ENCODE assay signal across 1 cellular context in the genomic region with DNA sequence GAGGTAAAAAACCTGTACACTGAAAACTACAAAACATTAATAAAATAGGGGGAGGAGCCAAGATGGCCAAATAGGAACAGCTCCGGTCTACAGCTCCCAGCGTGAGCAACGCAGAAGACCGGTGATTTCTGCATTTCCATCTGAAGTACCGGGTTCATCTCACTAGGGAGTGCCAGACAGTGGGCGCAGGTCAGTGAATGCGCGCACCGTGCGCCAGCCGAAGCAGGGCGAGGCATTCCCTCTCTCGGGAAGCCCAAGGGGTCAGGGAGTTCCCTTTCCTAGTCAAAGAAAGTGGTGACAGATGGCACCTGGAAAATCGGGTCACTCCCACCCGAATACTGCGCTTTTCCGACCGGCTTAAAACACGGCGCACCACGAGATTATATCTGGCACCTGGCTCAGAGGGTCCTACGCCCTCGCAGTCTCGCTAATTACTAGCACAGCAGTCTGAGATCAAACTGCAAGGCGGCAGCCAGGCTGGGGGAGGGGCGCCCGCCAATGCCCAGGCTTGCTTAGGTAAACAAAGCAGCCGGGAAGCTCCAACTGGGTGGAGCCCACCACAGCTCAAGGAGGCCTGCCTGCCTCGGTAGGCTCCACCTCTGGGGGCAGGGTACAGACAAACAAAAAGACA.
TF ChIP-seq lines count a peak whose summit lies in the region.
"Not testable (repeated sequence)": the region's sequence is repeated elsewhere in the genome, so short reads cannot be mapped to it uniquely, and the experiment has no call there.

No MANE protein-coding gene starts in this region.

TF ChIP-seq in HepG2, 621 proteins besides CTCF, POLR2A, EP300 and RAD21 (continued from another document):
- TF ChIP-seq, protein P1, sequence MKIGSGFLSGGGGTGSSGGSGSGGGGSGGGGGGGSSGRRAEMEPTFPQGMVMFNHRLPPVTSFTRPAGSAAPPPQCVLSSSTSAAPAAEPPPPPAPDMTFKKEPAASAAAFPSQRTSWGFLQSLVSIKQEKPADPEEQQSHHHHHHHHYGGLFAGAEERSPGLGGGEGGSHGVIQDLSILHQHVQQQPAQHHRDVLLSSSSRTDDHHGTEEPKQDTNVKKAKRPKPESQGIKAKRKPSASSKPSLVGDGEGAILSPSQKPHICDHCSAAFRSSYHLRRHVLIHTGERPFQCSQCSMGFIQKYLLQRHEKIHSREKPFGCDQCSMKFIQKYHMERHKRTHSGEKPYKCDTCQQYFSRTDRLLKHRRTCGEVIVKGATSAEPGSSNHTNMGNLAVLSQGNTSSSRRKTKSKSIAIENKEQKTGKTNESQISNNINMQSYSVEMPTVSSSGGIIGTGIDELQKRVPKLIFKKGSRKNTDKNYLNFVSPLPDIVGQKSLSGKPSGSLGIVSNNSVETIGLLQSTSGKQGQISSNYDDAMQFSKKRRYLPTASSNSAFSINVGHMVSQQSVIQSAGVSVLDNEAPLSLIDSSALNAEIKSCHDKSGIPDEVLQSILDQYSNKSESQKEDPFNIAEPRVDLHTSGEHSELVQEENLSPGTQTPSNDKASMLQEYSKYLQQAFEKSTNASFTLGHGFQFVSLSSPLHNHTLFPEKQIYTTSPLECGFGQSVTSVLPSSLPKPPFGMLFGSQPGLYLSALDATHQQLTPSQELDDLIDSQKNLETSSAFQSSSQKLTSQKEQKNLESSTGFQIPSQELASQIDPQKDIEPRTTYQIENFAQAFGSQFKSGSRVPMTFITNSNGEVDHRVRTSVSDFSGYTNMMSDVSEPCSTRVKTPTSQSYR (CRISPR knock-in tag; IDR thresholded peaks at IDR 0.05; ENCODE audit: borderline replicate concordance), result peak; percentile 88
- TF ChIP-seq, protein P2, sequence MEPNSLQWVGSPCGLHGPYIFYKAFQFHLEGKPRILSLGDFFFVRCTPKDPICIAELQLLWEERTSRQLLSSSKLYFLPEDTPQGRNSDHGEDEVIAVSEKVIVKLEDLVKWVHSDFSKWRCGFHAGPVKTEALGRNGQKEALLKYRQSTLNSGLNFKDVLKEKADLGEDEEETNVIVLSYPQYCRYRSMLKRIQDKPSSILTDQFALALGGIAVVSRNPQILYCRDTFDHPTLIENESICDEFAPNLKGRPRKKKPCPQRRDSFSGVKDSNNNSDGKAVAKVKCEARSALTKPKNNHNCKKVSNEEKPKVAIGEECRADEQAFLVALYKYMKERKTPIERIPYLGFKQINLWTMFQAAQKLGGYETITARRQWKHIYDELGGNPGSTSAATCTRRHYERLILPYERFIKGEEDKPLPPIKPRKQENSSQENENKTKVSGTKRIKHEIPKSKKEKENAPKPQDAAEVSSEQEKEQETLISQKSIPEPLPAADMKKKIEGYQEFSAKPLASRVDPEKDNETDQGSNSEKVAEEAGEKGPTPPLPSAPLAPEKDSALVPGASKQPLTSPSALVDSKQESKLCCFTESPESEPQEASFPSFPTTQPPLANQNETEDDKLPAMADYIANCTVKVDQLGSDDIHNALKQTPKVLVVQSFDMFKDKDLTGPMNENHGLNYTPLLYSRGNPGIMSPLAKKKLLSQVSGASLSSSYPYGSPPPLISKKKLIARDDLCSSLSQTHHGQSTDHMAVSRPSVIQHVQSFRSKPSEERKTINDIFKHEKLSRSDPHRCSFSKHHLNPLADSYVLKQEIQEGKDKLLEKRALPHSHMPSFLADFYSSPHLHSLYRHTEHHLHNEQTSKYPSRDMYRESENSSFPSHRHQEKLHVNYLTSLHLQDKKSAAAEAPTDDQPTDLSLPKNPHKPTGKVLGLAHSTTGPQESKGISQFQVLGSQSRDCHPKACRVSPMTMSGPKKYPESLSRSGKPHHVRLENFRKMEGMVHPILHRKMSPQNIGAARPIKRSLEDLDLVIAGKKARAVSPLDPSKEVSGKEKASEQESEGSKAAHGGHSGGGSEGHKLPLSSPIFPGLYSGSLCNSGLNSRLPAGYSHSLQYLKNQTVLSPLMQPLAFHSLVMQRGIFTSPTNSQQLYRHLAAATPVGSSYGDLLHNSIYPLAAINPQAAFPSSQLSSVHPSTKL (CRISPR knock-in tag; IDR thresholded peaks at IDR 0.05), result peak; percentile 50; the same call in 1 of the 2 replicates
- TF ChIP-seq FOXA1 (IDR thresholded peaks at IDR 0.05), result not testable (repeated sequence)
- TF ChIP-seq FOXA1 (CRISPR knock-in tag; IDR thresholded peaks at IDR 0.05) (peak; percentile 73), ZMYM4 (CRISPR knock-in tag; IDR thresholded peaks at IDR 0.05) (0 out of 2 replicates have a peak, but pooled peaks have one; percentile 33)
- TF ChIP-seq, protein P3, sequence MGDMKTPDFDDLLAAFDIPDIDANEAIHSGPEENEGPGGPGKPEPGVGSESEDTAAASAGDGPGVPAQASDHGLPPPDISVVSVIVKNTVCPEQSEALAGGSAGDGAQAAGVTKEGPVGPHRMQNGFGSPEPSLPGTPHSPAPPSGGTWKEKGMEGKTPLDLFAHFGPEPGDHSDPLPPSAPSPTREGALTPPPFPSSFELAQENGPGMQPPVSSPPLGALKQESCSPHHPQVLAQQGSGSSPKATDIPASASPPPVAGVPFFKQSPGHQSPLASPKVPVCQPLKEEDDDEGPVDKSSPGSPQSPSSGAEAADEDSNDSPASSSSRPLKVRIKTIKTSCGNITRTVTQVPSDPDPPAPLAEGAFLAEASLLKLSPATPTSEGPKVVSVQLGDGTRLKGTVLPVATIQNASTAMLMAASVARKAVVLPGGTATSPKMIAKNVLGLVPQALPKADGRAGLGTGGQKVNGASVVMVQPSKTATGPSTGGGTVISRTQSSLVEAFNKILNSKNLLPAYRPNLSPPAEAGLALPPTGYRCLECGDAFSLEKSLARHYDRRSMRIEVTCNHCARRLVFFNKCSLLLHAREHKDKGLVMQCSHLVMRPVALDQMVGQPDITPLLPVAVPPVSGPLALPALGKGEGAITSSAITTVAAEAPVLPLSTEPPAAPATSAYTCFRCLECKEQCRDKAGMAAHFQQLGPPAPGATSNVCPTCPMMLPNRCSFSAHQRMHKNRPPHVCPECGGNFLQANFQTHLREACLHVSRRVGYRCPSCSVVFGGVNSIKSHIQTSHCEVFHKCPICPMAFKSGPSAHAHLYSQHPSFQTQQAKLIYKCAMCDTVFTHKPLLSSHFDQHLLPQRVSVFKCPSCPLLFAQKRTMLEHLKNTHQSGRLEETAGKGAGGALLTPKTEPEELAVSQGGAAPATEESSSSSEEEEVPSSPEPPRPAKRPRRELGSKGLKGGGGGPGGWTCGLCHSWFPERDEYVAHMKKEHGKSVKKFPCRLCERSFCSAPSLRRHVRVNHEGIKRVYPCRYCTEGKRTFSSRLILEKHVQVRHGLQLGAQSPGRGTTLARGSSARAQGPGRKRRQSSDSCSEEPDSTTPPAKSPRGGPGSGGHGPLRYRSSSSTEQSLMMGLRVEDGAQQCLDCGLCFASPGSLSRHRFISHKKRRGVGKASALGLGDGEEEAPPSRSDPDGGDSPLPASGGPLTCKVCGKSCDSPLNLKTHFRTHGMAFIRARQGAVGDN (CRISPR knock-in tag; IDR thresholded peaks at IDR 0.05), result peak; percentile 17; the same call in 1 of the 2 replicates
TF ChIP-seq in HepG2: peak in this region for 7; not testable (repeated sequence) for 614.
